31 cellular contexts compared by ENCODE assay signal in the genomic region with DNA sequence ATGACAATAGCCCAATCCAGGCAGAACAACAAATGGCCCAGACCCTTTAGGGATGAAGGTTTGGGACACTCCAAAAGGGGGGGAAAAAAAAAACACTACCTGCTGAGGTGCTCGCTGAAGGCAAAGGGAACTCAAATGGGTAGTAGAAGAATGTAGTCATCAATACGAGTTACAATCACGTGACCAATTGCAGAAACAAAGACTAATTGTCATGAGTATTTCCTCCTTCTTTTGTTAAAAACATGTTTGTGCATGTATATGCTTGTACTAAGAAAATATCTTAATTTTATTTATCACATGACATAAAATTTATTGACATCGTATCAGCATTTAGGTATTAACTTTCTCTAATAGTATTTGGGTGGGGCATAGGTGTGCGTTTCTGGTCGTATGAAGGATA.
DNase-seq lines count a peak whose midpoint lies in the region; ATAC-seq, FAIRE-seq and TF ChIP-seq lines count a peak whose summit lies in the region.
"Had no signal": no experiment of that assay in that cellular context is flagged by ENCODE, and none has a peak within 500 bp of the region (broad histone marks: within the 10 kb centered on the region; RNA-seq: fewer than 3 reads in every experiment).

No MANE protein-coding gene starts in this region.

- no peak overlapping the region for H2AFZ ChIP-seq in HepG2 (ENCODE audit: low read length)
- H2AFZ ChIP-seq in K562 (ENCODE audit: low read depth, low read length), result no peak overlapping the region

- no TSS peak for BruUV-seq in HepG2 (replicated peaks; lab: Mats Ljungman, UMichigan)
- BruUV-seq in K562 (replicated peaks; lab: Mats Ljungman, UMichigan), result no TSS peak

- no peak for TF ChIP-seq POLR2A in HepG2 (IDR thresholded peaks at IDR 0.05; ENCODE audit: insufficient read depth in 1 of 2, low read depth in 2 of 2, low read length in 2 of 2)
- TF ChIP-seq POLR2A in right lobe of liver (IDR thresholded peaks at IDR 0.05), result no peak
- no peak for TF ChIP-seq POLR2A in A549 (IDR thresholded peaks at IDR 0.05; ENCODE audit: low read length)
- TF ChIP-seq POLR2A in K562 (conservative IDR thresholded peaks at IDR 0.05), result no peak
- no peak for TF ChIP-seq POLR2A in body of pancreas (IDR thresholded peaks at IDR 0.05)

- CTCF ChIA-PET in HepG2 (lab: Yijun Ruan, JAX; ENCODE audit: low intra/inter-chr PET ratio, low total read pairs), result no interaction called here
- CTCF ChIA-PET in A549 (lab: Yijun Ruan, JAX), result no interaction called here
- CTCF ChIA-PET in K562 (lab: Yijun Ruan, JAX; ENCODE audit: low intra/inter-chr PET ratio), result no interaction called here

- peaks cover 90% of the 10 kb centered on the region for H3K9me3 ChIP-seq in HepG2 (ENCODE audit: low read length)
- H3K9me3 ChIP-seq in right lobe of liver, result no peaks in the 10 kb centered on the region
- H3K9me3 ChIP-seq in A549, result no peaks in the 10 kb centered on the region
- H3K9me3 ChIP-seq in K562 (replicated peaks; ENCODE audit: control insufficient read depth, insufficient read depth, low read depth, low read length), result no peaks in the 10 kb centered on the region
- H3K9me3 ChIP-seq in body of pancreas, result no peaks in the 10 kb centered on the region
- H3K9me3 ChIP-seq: BE2C, BLaER1, Caco-2 had no signal

- DNase-seq in HepG2 (ENCODE audit: low spot score) (no peak), right lobe of liver (no peak), A549 (ENCODE audit: low read depth in 1 of 2, low spot score in 1 of 2) (no peak), K562 (ENCODE audit: extremely low read depth in 1 of 4, low spot score in 3 of 4) (no peak), DMS153 (lab: John Stamatoyannopoulos, UW) (no peak), body of pancreas (no peak)
- DNase-seq: 8988T; ACHN; AML-193; BE2C; C1 segment of cervical spinal cord; Caco-2; Calu3; CD4-positive, alpha-beta memory T cell; CD4-positive, alpha-beta T cell; CD4-positive, CD25-positive, alpha-beta regulatory T cell; CD8-positive, alpha-beta memory T cell; CD8-positive, alpha-beta T cell; COR-L47; DMS 273 treated with DMSO at 0.1 percent for 48 hours; DMS53; DMS79; DMS79 treated with DMSO at 0.1 percent for 48 hours; DND-41; EL had no signal

- H3K27ac ChIP-seq in HepG2 (ENCODE audit: extremely low read length, insufficient read depth, low read length) (no peak overlapping the region), right lobe of liver (no peak overlapping the region), A549 (no peak overlapping the region), K562 (ENCODE audit: extremely low read depth, low read depth, low read length) (no peak overlapping the region), body of pancreas (no peak overlapping the region)
- H3K27ac ChIP-seq: 22Rv1; BLaER1; BLaER1 treated with 17β-estradiol and CSF1 and Interleukin-3, amounts not matched to agents 10 nM and 100 nM; C4-2B had no signal

- H3K79me2 ChIP-seq in HepG2 (ENCODE audit: insufficient read depth, low read length) (no peaks in the 10 kb centered on the region), K562 (ENCODE audit: control insufficient read depth, insufficient read depth, low read length) (no peaks in the 10 kb centered on the region)

- no peak for TF ChIP-seq RAD21 in HepG2 (CRISPR knock-in tag; IDR thresholded peaks at IDR 0.05)
- TF ChIP-seq RAD21 in A549 (conservative IDR thresholded peaks at IDR 0.05 in 1 of 2, IDR thresholded peaks at IDR 0.05 in 1 of 2), result no peak
- no peak for TF ChIP-seq RAD21 in K562 (CRISPR knock-in tag; conservative IDR thresholded peaks at IDR 0.05 in 1 of 2, IDR thresholded peaks at IDR 0.05 in 1 of 2)

- H3K36me3 ChIP-seq in HepG2 (replicated peaks in 1 of 2; ENCODE audit: control insufficient read depth in 1 of 2, insufficient read depth in 2 of 2, low read length in 2 of 2), result no peaks in the 10 kb centered on the region
- no peaks in the 10 kb centered on the region for H3K36me3 ChIP-seq in right lobe of liver
- no peaks in the 10 kb centered on the region for H3K36me3 ChIP-seq in K562 (ENCODE audit: control insufficient read depth, insufficient read depth, low read length)
- no peaks in the 10 kb centered on the region for H3K36me3 ChIP-seq in body of pancreas (replicated peaks in 1 of 2; ENCODE audit: insufficient read depth in 1 of 2, low read depth in 2 of 2)
- H3K36me3 ChIP-seq: BE2C; BLaER1; BLaER1 treated with 17β-estradiol and CSF1 and Interleukin-3, amounts not matched to agents 10 nM and 100 nM had no signal

- no peak for FAIRE-seq in HepG2 (lab: Jason Lieb, UNC)
- FAIRE-seq in A549 (lab: Jason Lieb, UNC), result no peak
- no peak for FAIRE-seq in K562 (lab: Jason Lieb, UNC)
- FAIRE-seq: A204.1, D721Med had no signal

- H4K20me1 ChIP-seq in HepG2 (ENCODE audit: insufficient read depth, low read length) (no peaks in the 10 kb centered on the region), K562 (replicated peaks; ENCODE audit: control insufficient read depth, insufficient read depth, low read length) (no peaks in the 10 kb centered on the region)
- H4K20me1 ChIP-seq: BLaER1; BLaER1 treated with 17β-estradiol and CSF1 and Interleukin-3, amounts not matched to agents 10 nM and 100 nM had no signal

- TF ChIP-seq EP300 in HepG2 (IDR thresholded peaks at IDR 0.05; ENCODE audit: low read depth in 2 of 2, low read length in 2 of 2) (no peak), HepG2 (CRISPR knock-in tag; IDR thresholded peaks at IDR 0.05; ENCODE audit: borderline replicate concordance) (no peak), A549 (IDR thresholded peaks at IDR 0.05) (no peak), K562 (IDR thresholded peaks at IDR 0.05; ENCODE audit: low read length) (no peak)

- no peak overlapping the region for H3K4me3 ChIP-seq in HepG2 (replicated peaks in 1 of 3; ENCODE audit: insufficient read depth in 1 of 3, low read depth in 2 of 3, low read length in 3 of 3)
- no peak overlapping the region for H3K4me3 ChIP-seq in right lobe of liver
- no peak overlapping the region for H3K4me3 ChIP-seq in A549
- H3K4me3 ChIP-seq in K562, result no peak overlapping the region
- no peak overlapping the region for H3K4me3 ChIP-seq in body of pancreas
- H3K4me3 ChIP-seq: BLaER1; BLaER1 treated with 17β-estradiol and CSF1 and Interleukin-3, amounts not matched to agents 10 nM and 100 nM had no signal

- 3% methylated on average over 6 of the region's 6 CpGs for WGBS in HepG2 (ENCODE audit: low lambda C conversion rate)
- WGBS in right lobe of liver (ENCODE audit: insufficient coverage, low coverage, low lambda C conversion rate, missing lambda C conversion rate), result 54% methylated on average over 6 of the region's 6 CpGs
- WGBS in A549 (ENCODE audit: missing lambda C conversion rate), result 17% methylated on average over 6 of the region's 6 CpGs
- under 1% methylated on average over 6 of the region's 6 CpGs for WGBS in K562 (ENCODE audit: insufficient coverage, low coverage, missing lambda C conversion rate)
- 73 to 78% methylated on average over 6 of the region's 6 CpGs for WGBS in body of pancreas, 2 donors

- intact Hi-C loops in HepG2 (cut with micrococcal nuclease; ENCODE audit: unreplicated experiment), result no loop called here
- intact Hi-C loops in right lobe of liver (cut with DNase I), result no loop called here
- intact Hi-C loops in K562 (cut with micrococcal nuclease), result no loop called here
- intact Hi-C loops in body of pancreas (cut with DNase I), result no loop called here

- H3K27me3 ChIP-seq in HepG2 (ENCODE audit: control insufficient read depth in 1 of 2, insufficient read depth in 2 of 2, low read length in 2 of 2) (no peaks in the 10 kb centered on the region), right lobe of liver (no peaks in the 10 kb centered on the region), K562 (ENCODE audit: control insufficient read depth in 2 of 2, insufficient read depth in 2 of 2, low read length in 2 of 2) (no peaks in the 10 kb centered on the region), body of pancreas (no peaks in the 10 kb centered on the region)
- H3K27me3 ChIP-seq: BE2C; BLaER1; BLaER1 treated with 17β-estradiol and CSF1 and Interleukin-3, amounts not matched to agents 10 nM and 100 nM had no signal

- no peaks in the 10 kb centered on the region for H3K4me1 ChIP-seq in HepG2 (ENCODE audit: insufficient read depth, low read length)
- no peaks in the 10 kb centered on the region for H3K4me1 ChIP-seq in right lobe of liver
- H3K4me1 ChIP-seq in A549, result no peaks in the 10 kb centered on the region
- no peaks in the 10 kb centered on the region for H3K4me1 ChIP-seq in K562 (replicated peaks in 1 of 2; ENCODE audit: control insufficient read depth in 2 of 2, insufficient read depth in 2 of 2, low read length in 2 of 2)
- H3K4me1 ChIP-seq in body of pancreas, result no peaks in the 10 kb centered on the region
- H3K4me1 ChIP-seq: BE2C; BLaER1; BLaER1 treated with 17β-estradiol and CSF1 and Interleukin-3, amounts not matched to agents 10 nM and 100 nM; Caco-2 had no signal

- in situ Hi-C loops in HepG2 (cut with HindIII; ENCODE audit: extremely low pct_ligation_motif_present, low pct_unique_long_range_greater_than_20kb), result no loop called here
- in situ Hi-C loops in K562 (cut with MboI), result no loop called here

- no peak for ATAC-seq in HepG2
- no peak for ATAC-seq in right lobe of liver
- ATAC-seq in A549, result no peak
- ATAC-seq in K562, result no peak
- ATAC-seq in body of pancreas, result no peak
- ATAC-seq: CD8-positive, alpha-beta T cell had no signal

- POLR2A ChIA-PET in HepG2 (lab: Yijun Ruan, JAX), result no interaction called here
- POLR2A ChIA-PET in A549 (lab: Yijun Ruan, JAX), result no interaction called here
- POLR2A ChIA-PET in K562 (lab: Yijun Ruan, JAX), result no interaction called here

- H3K9ac ChIP-seq in HepG2 (ENCODE audit: insufficient read depth, low read depth, low read length), result no peak overlapping the region
- H3K9ac ChIP-seq in K562 (ENCODE audit: insufficient read depth in 1 of 2, low read depth in 2 of 2, low read length in 2 of 2), result no peak overlapping the region
- H3K9ac ChIP-seq: BLaER1; BLaER1 treated with 17β-estradiol and CSF1 and Interleukin-3, amounts not matched to agents 10 nM and 100 nM had no signal

- no peaks in the 10 kb centered on the region for H3K9me1 ChIP-seq in K562 (ENCODE audit: control insufficient read depth, insufficient read depth, low read length)

- no peak overlapping the region for H3K4me2 ChIP-seq in HepG2 (ENCODE audit: low read depth, low read length)
- no peak overlapping the region for H3K4me2 ChIP-seq in A549
- no peak overlapping the region for H3K4me2 ChIP-seq in K562 (ENCODE audit: insufficient read depth, low read length)
- H3K4me2 ChIP-seq: BLaER1; BLaER1 treated with 17β-estradiol and CSF1 and Interleukin-3, amounts not matched to agents 10 nM and 100 nM had no signal

- TF ChIP-seq CTCF in HepG2 (CRISPR knock-in tag; IDR thresholded peaks at IDR 0.05) (no peak), right lobe of liver (IDR thresholded peaks at IDR 0.05) (no peak), A549 (IDR thresholded peaks at IDR 0.05) (no peak), K562 (IDR thresholded peaks at IDR 0.05 in 2 of 3, conservative IDR thresholded peaks at IDR 0.05 in 1 of 3; ENCODE audit: insufficient read depth in 2 of 3, low read depth in 1 of 3, low read length in 3 of 3) (no peak), body of pancreas (IDR thresholded peaks at IDR 0.05) (no peak)

TF ChIP-seq in HepG2, 621 proteins besides CTCF, POLR2A, EP300 and RAD21 (continues in another document):
- TF ChIP-seq CBX5 (CRISPR knock-in tag; IDR thresholded peaks at IDR 0.05; ENCODE audit: borderline replicate concordance), result no peak

TF ChIP-seq in A549, 52 proteins besides CTCF, POLR2A, EP300 and RAD21 (continues in another document):
- TF ChIP-seq MYC (IDR thresholded peaks at IDR 0.05; ENCODE audit: borderline replicate concordance, low read length), result no peak
